Comparison of ENCODE assay signal across 8 cellular contexts in genomic region chr12:54217309-54217661, GRCh38. TPM values are rescaled to one million over a fixed set of nuclear protein-coding genes. Genes with fewer than 3 reads are reported as not detected.
DNase-seq lines count a peak whose midpoint lies in the region; ATAC-seq and TF ChIP-seq lines count a peak whose summit lies in the region.

No MANE protein-coding gene starts in this region.

- H3K27me3 ChIP-seq in DND-41 (ENCODE audit: insufficient read depth, low read length, poor library complexity), result no peaks in the 10 kb centered on the region

- no peaks in the 10 kb centered on the region for H3K9me2 ChIP-seq in OCI-LY7 (ENCODE audit: insufficient read depth, low read length)

- peaks cover 17% of the 10 kb centered on the region for H3K27me3 Mint-ChIP-seq in endothelial cell (ENCODE audit: unreplicated experiment)
- H3K27me3 Mint-ChIP-seq in progenitor cell of endocrine pancreas, result peaks cover 63% of the 10 kb centered on the region

- H3K27ac ChIP-seq in DND-41 (ENCODE audit: low read length) (peak overlapping the region; percentile 56; the same call in 1 of the 2 replicates), OCI-LY7 (ENCODE audit: low read depth, low read length, poor library complexity, severe bottlenecking) (peak overlapping the region; percentile 89)

- peak overlapping the region; percentile 56 for H3K9ac ChIP-seq in DND-41 (ENCODE audit: low read depth, low read length)

- H3K27ac Mint-ChIP-seq in endothelial cell (ENCODE audit: unreplicated experiment), result peak overlapping the region; percentile 57
- no peak overlapping the region for H3K27ac Mint-ChIP-seq in progenitor cell of endocrine pancreas

- H3K4me1 ChIP-seq in DND-41 (ENCODE audit: insufficient read depth, low read length) (peaks cover 32% of the 10 kb centered on the region), OCI-LY7 (ENCODE audit: insufficient read depth, low read length, poor library complexity, severe bottlenecking) (peaks cover 61% of the 10 kb centered on the region)

- no peaks in the 10 kb centered on the region for H3K36me3 ChIP-seq in DND-41 (ENCODE audit: insufficient read depth, low read length)
- no peaks in the 10 kb centered on the region for H3K36me3 ChIP-seq in OCI-LY7 (ENCODE audit: insufficient read depth, low read length)

- H2AFZ ChIP-seq in DND-41 (ENCODE audit: low read depth, low read length) (peak overlapping the region; percentile 63), OCI-LY7 (ENCODE audit: low read length) (peak overlapping the region; percentile 65; the same call in 1 of the 2 replicates)

- H3K4me3 ChIP-seq in DND-41 (ENCODE audit: low read depth in 1 of 2, low read length in 2 of 2), result peak overlapping the region in 1 of 2 experiments; percentile 31; a peak in 1 of 4 replicates
- H3K4me3 ChIP-seq in OCI-LY7 (ENCODE audit: low read depth, low read length, poor library complexity, severe bottlenecking), result peak overlapping the region; percentile 67

- TF ChIP-seq CTCF in DND-41 (IDR thresholded peaks at IDR 0.05; ENCODE audit: borderline replicate concordance, extremely low read depth, low read length, poor library complexity, severe bottlenecking) (no peak), OCI-LY7 (conservative IDR thresholded peaks at IDR 0.05; ENCODE audit: low read length) (peak; percentile 43; the same call in 1 of the 2 replicates), endothelial cell (IDR thresholded peaks at IDR 0.05; ENCODE audit: unreplicated experiment) (no peak), progenitor cell of endocrine pancreas (IDR thresholded peaks at IDR 0.05; ENCODE audit: unreplicated experiment) (peak; percentile 26)

- no peaks in the 10 kb centered on the region for H4K20me1 ChIP-seq in DND-41 (ENCODE audit: insufficient read depth, low read length)
- no peaks in the 10 kb centered on the region for H4K20me1 ChIP-seq in OCI-LY7 (ENCODE audit: insufficient read depth, low read length)

- H3K9me3 ChIP-seq in DND-41 (ENCODE audit: insufficient read depth, low read length, severe bottlenecking) (no peaks in the 10 kb centered on the region), OCI-LY7 (ENCODE audit: low read length) (no peaks in the 10 kb centered on the region)

- POLR2A ChIA-PET in OCI-LY7 (lab: Charles Lee), result interaction anchor here (1.6 kb wide), 1 partner anchor 139 kb away, joined by 3 read pairs; no protein-coding TSS in a partner anchor

- peaks cover 24% of the 10 kb centered on the region for H3K4me1 Mint-ChIP-seq in endothelial cell (ENCODE audit: unreplicated experiment)
- peaks cover 10% of the 10 kb centered on the region for H3K4me1 Mint-ChIP-seq in progenitor cell of endocrine pancreas (ENCODE audit: low read depth)

- DNase-seq in DND-41, result no peak
- no peak for DNase-seq in OCI-LY7 (ENCODE audit: low spot score)
- DNase-seq in endothelial cell (ENCODE audit: low spot score), result no peak
- DNase-seq in progenitor cell of endocrine pancreas (ENCODE audit: low spot score, unreplicated experiment), result no peak
- DNase-seq in NCI-H1048 (lab: John Stamatoyannopoulos, UW), result no peak
- no peak for DNase-seq in NCI-H524 treated with DMSO at 0.1 percent for 48 hours (lab: John Stamatoyannopoulos, UW)
- DNase-seq in NCI-H446 (lab: John Stamatoyannopoulos, UW), result no peak
- DNase-seq in dermis blood vessel endothelial cell, result no peak

- BruUV-seq in OCI-LY7 (replicated peaks; lab: Mats Ljungman, UMichigan), result TSS peak; percentile 95

- H3K4me2 ChIP-seq in DND-41 (ENCODE audit: insufficient read depth, low read length) (peak overlapping the region; percentile 68), OCI-LY7 (ENCODE audit: low read length) (peak overlapping the region; percentile 86)

- ATAC-seq in DND-41 (ENCODE audit: insufficient read depth, low read depth), result no peak

- no peaks in the 10 kb centered on the region for H3K9me3 Mint-ChIP-seq in endothelial cell (ENCODE audit: unreplicated experiment)
- H3K9me3 Mint-ChIP-seq in progenitor cell of endocrine pancreas (ENCODE audit: low read depth), result no peaks in the 10 kb centered on the region

- intact Hi-C loops in OCI-LY7 (cut with micrococcal nuclease; ENCODE audit: unreplicated experiment), result loop anchor here (1.0 to 5.0 kb wide), 4 partner anchors 64 to 465 kb away; partner anchors contain the start of genes CBX5, CISTR and HNRNPA1

- H3K79me2 ChIP-seq in DND-41 (ENCODE audit: insufficient read depth, low read length), result no peaks in the 10 kb centered on the region
- no peaks in the 10 kb centered on the region for H3K79me2 ChIP-seq in OCI-LY7 (ENCODE audit: insufficient read depth, low read depth, low read length)

- CTCF ChIA-PET in OCI-LY7 (lab: Charles Lee; ENCODE audit: unreplicated experiment), result no interaction called here

- H3K36me3 Mint-ChIP-seq in endothelial cell (ENCODE audit: low read depth, unreplicated experiment) (no peaks in the 10 kb centered on the region), progenitor cell of endocrine pancreas (ENCODE audit: insufficient read depth) (no peaks in the 10 kb centered on the region)

- H3K4me3 Mint-ChIP-seq in endothelial cell (ENCODE audit: unreplicated experiment) (peak overlapping the region; percentile 18), progenitor cell of endocrine pancreas (ENCODE audit: low read depth) (peak overlapping the region; percentile 6)

RNA-seq across cellular contexts. Expression of gene SMUG1, which starts 28.5 kb away (rescaled TPM):
- total RNA-seq in OCI-LY7 (2014; rRNA removed; shearing (Covaris generic)), result 28.2 and 42.5 TPM in 2 replicates
- 36.0 and 37.9 TPM in 2 replicates for total RNA-seq in OCI-LY7 (2022)
- total RNA-seq in endothelial cell (ENCODE audit: unreplicated experiment), result 24.2 TPM
- 53.1 and 57.6 TPM in 2 replicates for total RNA-seq in progenitor cell of endocrine pancreas
- total RNA-seq in dermis blood vessel endothelial cell, result 14.3 and 18.2 TPM in 2 replicates

Comparison
In these comparisons a context has a peak if more than half of its experiments do, and no peak if none do; other contexts are left out.
1. CTCF ChIP-seq: peak in OCI-LY7 (single experiment) and progenitor cell of endocrine pancreas (single experiment); none in DND-41 (single experiment) and endothelial cell (single experiment).